ENCODE assay signal across 23 cellular contexts in the genomic region with DNA sequence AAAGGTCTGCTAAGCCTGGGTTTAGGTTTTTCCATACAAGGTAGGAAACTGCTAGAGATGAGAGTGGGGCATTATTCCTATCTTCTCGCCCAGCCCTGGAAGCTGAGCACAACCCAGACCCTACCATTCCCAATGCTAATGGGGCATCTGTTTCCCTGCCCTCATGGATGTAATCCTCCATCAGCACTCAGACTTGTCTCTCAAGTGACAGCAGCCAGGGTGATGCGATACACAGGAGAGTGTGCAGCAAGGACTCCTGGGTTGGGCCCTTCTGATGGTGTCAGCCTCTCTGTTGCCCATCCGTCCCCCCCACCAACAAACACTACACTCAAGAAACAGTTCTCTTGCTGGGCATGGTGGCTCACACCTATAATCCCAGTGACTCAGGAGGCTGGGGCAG.
"Had no signal": no experiment of that assay in that cellular context is flagged by ENCODE, and none has a peak within 500 bp of the region (broad histone marks: within the 10 kb centered on the region; RNA-seq: fewer than 3 reads in every experiment).

No MANE protein-coding gene starts in this region.

- H3K27ac Mint-ChIP-seq: endodermal cell, progenitor cell of endocrine pancreas had no signal

- ATAC-seq: esophagus mucosa; gastroesophageal sphincter; left lobe of liver; mucosa of descending colon; naive thymus-derived CD8-positive, alpha-beta T cell; pancreas; right cardiac atrium; stimulated activated naive CD8-positive, alpha-beta T cell treated with anti-CD3 and anti-CD28 coated beads, Interleukin-15, amount 100 ng/mL, for 72 hours; upper lobe of right lung had no signal

- H3K27me3 Mint-ChIP-seq: naive thymus-derived CD8-positive, alpha-beta T cell; progenitor cell of endocrine pancreas; stimulated activated naive CD8-positive, alpha-beta T cell treated with anti-CD3 and anti-CD28 coated beads, Interleukin-15, amount 100 ng/mL, for 72 hours had no signal

- H3K4me2 ChIP-seq: smooth muscle cell had no signal

- H3K9me3 ChIP-seq: gastroesophageal sphincter, mucosa of descending colon, pancreas, testis, tibial nerve, upper lobe of right lung, vagina had no signal

- H3K27ac ChIP-seq: coronary artery, gastroesophageal sphincter, pancreas, testis, tibial nerve, upper lobe of right lung, vagina had no signal

- DNase-seq: effector CD4-positive, alpha-beta T cell; endodermal cell; glutamatergic neuron; islet precursor cell; mammary epithelial cell; mucosa of descending colon; naive thymus-derived CD8-positive, alpha-beta T cell; nucleus accumbens; pancreas; right cardiac atrium; stimulated activated CD4-positive, alpha-beta T cell treated with anti-CD3 and anti-CD28 coated beads, Interleukin-2, amount 100 ng/mL, for 48 hours; stimulated activated naive CD8-positive, alpha-beta T cell treated with anti-CD3 and anti-CD28 coated beads, Interleukin-15, amount 100 ng/mL, for 72 hours; testis had no signal

- H3K27me3 ChIP-seq: gastroesophageal sphincter, pancreas, testis, tibial nerve, upper lobe of right lung, vagina had no signal

- H3K9me3 Mint-ChIP-seq: endodermal cell; naive thymus-derived CD8-positive, alpha-beta T cell; stimulated activated naive CD8-positive, alpha-beta T cell treated with anti-CD3 and anti-CD28 coated beads, Interleukin-15, amount 100 ng/mL, for 72 hours had no signal

- H3K4me3 ChIP-seq: coronary artery, gastroesophageal sphincter, mucosa of descending colon, pancreas, smooth muscle cell, testis, tibial nerve, upper lobe of right lung, vagina had no signal

- H3K4me3 Mint-ChIP-seq: endodermal cell; naive thymus-derived CD8-positive, alpha-beta T cell; stimulated activated naive CD8-positive, alpha-beta T cell treated with anti-CD3 and anti-CD28 coated beads, Interleukin-15, amount 100 ng/mL, for 72 hours had no signal

- H3K4me1 ChIP-seq: pancreas, testis, tibial nerve, upper lobe of right lung, vagina had no signal

- FAIRE-seq: endothelial cell of umbilical vein, pancreas had no signal
